Comparison of ENCODE assay signal across 1 cellular context in the genomic region with DNA sequence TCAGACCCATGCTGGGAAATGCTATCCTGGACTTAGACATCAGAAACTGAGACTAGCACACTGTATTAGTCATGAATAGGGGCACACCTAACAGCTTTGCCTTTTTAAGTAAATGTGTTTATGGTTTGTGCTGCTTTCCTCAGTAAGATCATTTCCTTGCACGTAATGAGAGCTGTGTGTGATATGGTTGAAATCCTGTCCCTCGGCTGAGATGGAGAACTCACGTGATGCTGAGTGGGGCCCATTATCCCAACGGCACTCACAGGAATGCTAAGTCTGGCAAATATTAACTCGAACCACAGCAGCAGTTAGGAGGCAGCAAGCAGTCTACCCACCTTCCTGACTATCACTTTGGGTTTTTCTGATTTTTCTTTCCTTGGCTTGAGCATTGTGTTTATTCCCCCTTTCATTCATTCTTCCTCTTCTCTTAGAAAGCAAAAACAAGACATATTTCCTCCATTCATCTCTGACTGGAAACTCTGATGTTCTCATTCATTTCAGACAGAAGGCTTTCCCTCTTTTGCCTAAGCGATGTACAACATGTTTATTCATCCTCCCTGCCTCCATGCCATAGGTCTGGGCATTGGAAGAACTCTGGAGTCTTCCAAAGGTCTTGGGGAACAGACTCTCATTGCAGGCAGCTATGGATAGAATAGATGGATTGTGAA.
TF ChIP-seq lines count a peak whose summit lies in the region.

No MANE protein-coding gene starts in this region.

TF ChIP-seq in GM23338, 12 proteins besides CTCF, POLR2A, EP300 and RAD21 (continued from another document):
- TF ChIP-seq, protein P1, sequence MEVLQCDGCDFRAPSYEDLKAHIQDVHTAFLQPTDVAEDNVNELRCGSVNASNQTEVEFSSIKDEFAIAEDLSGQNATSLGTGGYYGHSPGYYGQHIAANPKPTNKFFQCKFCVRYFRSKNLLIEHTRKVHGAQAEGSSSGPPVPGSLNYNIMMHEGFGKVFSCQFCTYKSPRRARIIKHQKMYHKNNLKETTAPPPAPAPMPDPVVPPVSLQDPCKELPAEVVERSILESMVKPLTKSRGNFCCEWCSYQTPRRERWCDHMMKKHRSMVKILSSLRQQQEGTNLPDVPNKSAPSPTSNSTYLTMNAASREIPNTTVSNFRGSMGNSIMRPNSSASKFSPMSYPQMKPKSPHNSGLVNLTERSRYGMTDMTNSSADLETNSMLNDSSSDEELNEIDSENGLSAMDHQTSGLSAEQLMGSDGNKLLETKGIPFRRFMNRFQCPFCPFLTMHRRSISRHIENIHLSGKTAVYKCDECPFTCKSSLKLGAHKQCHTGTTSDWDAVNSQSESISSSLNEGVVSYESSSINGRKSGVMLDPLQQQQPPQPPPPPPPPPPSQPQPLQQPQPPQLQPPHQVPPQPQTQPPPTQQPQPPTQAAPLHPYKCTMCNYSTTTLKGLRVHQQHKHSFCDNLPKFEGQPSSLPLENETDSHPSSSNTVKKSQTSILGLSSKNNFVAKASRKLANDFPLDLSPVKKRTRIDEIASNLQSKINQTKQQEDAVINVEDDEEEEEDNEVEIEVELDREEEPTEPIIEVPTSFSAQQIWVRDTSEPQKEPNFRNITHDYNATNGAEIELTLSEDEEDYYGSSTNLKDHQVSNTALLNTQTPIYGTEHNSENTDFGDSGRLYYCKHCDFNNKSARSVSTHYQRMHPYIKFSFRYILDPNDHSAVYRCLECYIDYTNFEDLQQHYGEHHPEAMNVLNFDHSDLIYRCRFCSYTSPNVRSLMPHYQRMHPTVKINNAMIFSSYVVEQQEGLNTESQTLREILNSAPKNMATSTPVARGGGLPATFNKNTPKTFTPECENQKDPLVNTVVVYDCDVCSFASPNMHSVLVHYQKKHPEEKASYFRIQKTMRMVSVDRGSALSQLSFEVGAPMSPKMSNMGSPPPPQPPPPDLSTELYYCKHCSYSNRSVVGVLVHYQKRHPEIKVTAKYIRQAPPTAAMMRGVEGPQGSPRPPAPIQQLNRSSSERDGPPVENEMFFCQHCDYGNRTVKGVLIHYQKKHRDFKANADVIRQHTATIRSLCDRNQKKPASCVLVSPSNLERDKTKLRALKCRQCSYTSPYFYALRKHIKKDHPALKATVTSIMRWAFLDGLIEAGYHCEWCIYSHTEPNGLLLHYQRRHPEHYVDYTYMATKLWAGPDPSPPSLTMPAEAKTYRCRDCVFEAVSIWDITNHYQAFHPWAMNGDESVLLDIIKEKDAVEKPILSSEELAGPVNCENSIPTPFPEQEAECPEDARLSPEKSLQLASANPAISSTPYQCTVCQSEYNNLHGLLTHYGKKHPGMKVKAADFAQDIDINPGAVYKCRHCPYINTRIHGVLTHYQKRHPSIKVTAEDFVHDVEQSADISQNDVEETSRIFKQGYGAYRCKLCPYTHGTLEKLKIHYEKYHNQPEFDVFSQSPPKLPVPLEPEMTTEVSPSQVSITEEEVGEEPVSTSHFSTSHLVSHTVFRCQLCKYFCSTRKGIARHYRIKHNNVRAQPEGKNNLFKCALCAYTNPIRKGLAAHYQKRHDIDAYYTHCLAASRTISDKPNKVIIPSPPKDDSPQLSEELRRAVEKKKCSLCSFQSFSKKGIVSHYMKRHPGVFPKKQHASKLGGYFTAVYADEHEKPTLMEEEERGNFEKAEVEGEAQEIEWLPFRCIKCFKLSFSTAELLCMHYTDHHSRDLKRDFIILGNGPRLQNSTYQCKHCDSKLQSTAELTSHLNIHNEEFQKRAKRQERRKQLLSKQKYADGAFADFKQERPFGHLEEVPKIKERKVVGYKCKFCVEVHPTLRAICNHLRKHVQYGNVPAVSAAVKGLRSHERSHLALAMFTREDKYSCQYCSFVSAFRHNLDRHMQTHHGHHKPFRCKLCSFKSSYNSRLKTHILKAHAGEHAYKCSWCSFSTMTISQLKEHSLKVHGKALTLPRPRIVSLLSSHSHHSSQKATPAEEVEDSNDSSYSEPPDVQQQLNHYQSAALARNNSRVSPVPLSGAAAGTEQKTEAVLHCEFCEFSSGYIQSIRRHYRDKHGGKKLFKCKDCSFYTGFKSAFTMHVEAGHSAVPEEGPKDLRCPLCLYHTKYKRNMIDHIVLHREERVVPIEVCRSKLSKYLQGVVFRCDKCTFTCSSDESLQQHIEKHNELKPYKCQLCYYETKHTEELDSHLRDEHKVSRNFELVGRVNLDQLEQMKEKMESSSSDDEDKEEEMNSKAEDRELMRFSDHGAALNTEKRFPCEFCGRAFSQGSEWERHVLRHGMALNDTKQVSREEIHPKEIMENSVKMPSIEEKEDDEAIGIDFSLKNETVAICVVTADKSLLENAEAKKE (CRISPR knock-in tag; IDR thresholded peaks at IDR 0.05), result no peak
- TF ChIP-seq STAT1 (IDR thresholded peaks at IDR 0.05; ENCODE audit: unreplicated experiment) (no peak), NANOG (IDR thresholded peaks at IDR 0.05; ENCODE audit: borderline replicate concordance) (no peak), POLR2AphosphoS5 (IDR thresholded peaks at IDR 0.05; ENCODE audit: low read depth) (no peak), JUNB (IDR thresholded peaks at IDR 0.05; ENCODE audit: unreplicated experiment) (no peak), CREB1 (CRISPR knock-in tag; IDR thresholded peaks at IDR 0.05; ENCODE audit: low read depth) (no peak), EZH2 (IDR thresholded peaks at IDR 0.05; ENCODE audit: low read depth, unreplicated experiment) (no peak)
TF ChIP-seq in GM23338: peak in this region for 0.
